11 cellular contexts compared by ENCODE assay signal in the genomic region with DNA sequence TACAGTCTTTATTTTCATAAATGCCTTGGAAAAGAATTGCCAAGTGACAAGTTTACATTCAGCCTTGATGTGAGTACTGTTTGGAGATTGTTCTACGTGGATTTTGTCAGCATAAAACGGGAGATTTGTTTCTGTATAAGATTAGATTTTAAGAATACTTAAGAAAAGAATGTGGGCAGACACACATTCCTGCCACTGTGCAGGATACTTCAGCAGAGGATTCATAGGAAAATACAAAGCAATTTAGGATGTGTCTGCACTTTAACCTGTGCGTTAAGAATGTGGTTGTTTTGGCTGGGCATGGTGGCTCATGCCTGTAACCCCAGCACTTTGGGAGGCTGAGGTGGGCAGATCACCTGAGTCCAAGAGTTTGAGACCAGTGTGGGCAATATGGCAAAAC.
"Had no signal": no experiment of that assay in that cellular context is flagged by ENCODE, and none has a peak within 500 bp of the region (broad histone marks: within the 10 kb centered on the region; RNA-seq: fewer than 3 reads in every experiment).

No MANE protein-coding gene starts in this region.

- H3K4me3 Mint-ChIP-seq: activated CD4-positive, alpha-beta memory T cell treated with anti-CD3 and anti-CD28 coated beads for 36 hours; activated naive CD8-positive, alpha-beta T cell treated with anti-CD3 and anti-CD28 coated beads, Interleukin-2, amount 50 U/mL, for 24 hours had no signal

- H3K27ac Mint-ChIP-seq: activated CD4-positive, alpha-beta memory T cell treated with anti-CD3 and anti-CD28 coated beads for 36 hours; activated naive CD8-positive, alpha-beta T cell treated with anti-CD3 and anti-CD28 coated beads, Interleukin-2, amount 50 U/mL, for 24 hours had no signal

- H3K9me3 Mint-ChIP-seq: activated CD4-positive, alpha-beta memory T cell treated with anti-CD3 and anti-CD28 coated beads for 36 hours; activated naive CD8-positive, alpha-beta T cell treated with anti-CD3 and anti-CD28 coated beads, Interleukin-2, amount 50 U/mL, for 24 hours had no signal

- DNase-seq: activated CD4-positive, alpha-beta memory T cell treated with anti-CD3 and anti-CD28 coated beads for 36 hours; activated CD4-positive, CD25-positive, alpha-beta regulatory T cell treated with anti-CD3 and anti-CD28 coated beads, Interleukin-2, amount 50 U/mL, for 72 hours; activated naive CD4-positive, alpha-beta T cell; activated naive CD8-positive, alpha-beta T cell treated with anti-CD3 and anti-CD28 coated beads, Interleukin-2, amount 50 U/mL, for 24 hours; central memory CD4-positive, alpha-beta T cell; dermis blood vessel endothelial cell; esophagus squamous epithelium; mesendoderm; SHP77; stimulated activated CD4-positive, alpha-beta T cell treated with anti-CD3 and anti-CD28 coated beads, Interleukin-15, amount 100 ng/mL, for 24 hours; stimulated activated CD4-positive, alpha-beta T cell treated with anti-CD3 and anti-CD28 coated beads, Interleukin-4, amount 100 ng/mL, for 24 hours had no signal

- ATAC-seq: activated naive CD8-positive, alpha-beta T cell treated with anti-CD3 and anti-CD28 coated beads, Interleukin-2, amount 50 U/mL, for 24 hours had no signal

- H3K27me3 Mint-ChIP-seq: activated CD4-positive, alpha-beta memory T cell treated with anti-CD3 and anti-CD28 coated beads for 36 hours; activated naive CD8-positive, alpha-beta T cell treated with anti-CD3 and anti-CD28 coated beads, Interleukin-2, amount 50 U/mL, for 24 hours had no signal
